12 cellular contexts compared by ENCODE assay signal in the genomic region with DNA sequence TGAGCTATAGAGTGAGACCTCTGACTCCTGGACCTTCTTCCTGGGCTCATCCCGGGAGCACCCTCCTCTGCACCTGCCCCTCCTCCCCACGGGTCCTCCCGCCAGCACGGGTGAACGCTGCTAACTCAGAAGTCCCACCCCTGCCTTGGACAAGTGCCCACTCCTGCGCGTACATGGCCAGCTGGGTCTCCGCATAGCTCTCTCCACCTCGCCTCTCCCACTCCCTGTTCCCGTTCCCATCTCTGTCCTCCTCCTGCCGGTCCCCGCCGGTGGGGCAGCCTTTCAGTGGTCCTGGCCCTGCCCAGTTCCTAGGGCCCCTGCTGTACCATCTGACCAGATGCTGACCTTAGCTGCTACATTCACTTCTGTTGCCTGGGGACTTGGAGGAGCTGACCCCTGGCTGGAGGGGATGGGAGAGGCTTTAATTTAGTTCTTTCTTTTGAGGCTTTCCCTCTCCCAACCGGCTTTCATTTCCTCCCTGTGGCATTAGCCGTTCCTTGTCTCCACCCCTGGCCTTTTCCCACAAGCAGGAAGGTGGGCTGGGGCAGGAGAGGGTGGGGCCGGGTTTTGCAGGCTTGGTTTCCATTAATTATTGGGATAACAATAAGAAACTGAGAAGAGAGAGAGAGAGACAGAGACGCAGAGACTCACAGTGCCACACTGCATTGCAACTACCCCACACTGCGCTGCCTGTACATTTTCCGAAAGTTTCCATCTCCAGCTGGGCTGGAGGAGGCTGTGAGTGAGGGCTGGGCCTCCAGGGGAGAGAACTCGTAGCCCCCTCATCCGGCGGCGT.
A peak's percentile ranks its signal among the peaks of the same experiment; 100 is the strongest.
DNase-seq lines count a peak whose midpoint lies in the region; ATAC-seq and TF ChIP-seq lines count a peak whose summit lies in the region.
"Had no signal": no experiment of that assay in that cellular context is flagged by ENCODE, and none has a peak within 500 bp of the region (broad histone marks: within the 10 kb centered on the region; RNA-seq: fewer than 3 reads in every experiment).

No MANE protein-coding gene starts in this region.

- peak; percentile 55 for ATAC-seq in mucosa of descending colon
- ATAC-seq in GM21515 (IDR thresholded peaks at IDR 0.05; ENCODE audit: unreplicated experiment): no peak

- H3K27me3 ChIP-seq in transverse colon: no peaks in the 10 kb centered on the region

- in situ Hi-C loops in transverse colon (cut with MboI; ENCODE audit: low pct_ligation_motif_present in 1 of 4, low pct_unique_long_range_greater_than_20kb in 1 of 4, low sequenced_read_pairs in 3 of 4): no loop called here

- TF ChIP-seq POLR2A in transverse colon (IDR thresholded peaks at IDR 0.05): no peak

- H3K4me1 ChIP-seq in mucosa of descending colon (ENCODE audit: low read depth) (no peaks in the 10 kb centered on the region), transverse colon (peaks cover 0 to 11% (median 0%) of the 10 kb centered on the region in 4 donors)

- no peak for TF ChIP-seq EP300 in transverse colon (IDR thresholded peaks at IDR 0.05; ENCODE audit: low read depth)

- DNase-seq in NCI-H1092 treated with DMSO at 0.1 percent for 48 hours (lab: John Stamatoyannopoulos, UW): peak; percentile 11
- DNase-seq in NCI-H1092 (lab: John Stamatoyannopoulos, UW): no peak
- no peak for DNase-seq in epithelial cell of proximal tubule (ENCODE audit: low read depth)
- DNase-seq in mucosa of descending colon: peak in 2 of 3 donors; percentile 27 to 38
- DNase-seq in transverse colon: peak; percentile 19
- DNase-seq in NCI-H774 (lab: John Stamatoyannopoulos, UW): no peak
- DNase-seq in inferior parietal cortex (ENCODE audit: extremely low spot score): no peak
- DNase-seq: EL, HFFc6, NCI-H187 had no signal

- intact Hi-C loops in mucosa of descending colon (cut with DNase I, micrococcal nuclease) (no loop called here), transverse colon (cut with DNase I; ENCODE audit: low total_unique reads) (no loop called here)

- H3K9me3 ChIP-seq in mucosa of descending colon (no peaks in the 10 kb centered on the region), transverse colon (no peaks in the 10 kb centered on the region)
- H3K9me3 ChIP-seq: neutrophil had no signal

- WGBS in transverse colon (ENCODE audit: low coverage in 1 of 2), 2 donors: 0 to 29% methylated on average over 1 to 23 of the region's 23 CpGs

- no peak overlapping the region for H3K4me3 ChIP-seq in epithelial cell of proximal tubule (ENCODE audit: low read depth, low read length)
- no peak overlapping the region for H3K4me3 ChIP-seq in mucosa of descending colon
- H3K4me3 ChIP-seq in transverse colon: peak overlapping the region in 1 of 4 donors; percentile 12

- TF ChIP-seq CTCF in epithelial cell of proximal tubule (conservative IDR thresholded peaks at IDR 0.05; ENCODE audit: low read depth, low read length) (peak; percentile 4), mucosa of descending colon (IDR thresholded peaks at IDR 0.05) (no peak), transverse colon (IDR thresholded peaks at IDR 0.05) (no peak)

- H3K27ac ChIP-seq in transverse colon: no peak overlapping the region
- H3K27ac ChIP-seq: neutrophil had no signal

- H3K36me3 ChIP-seq in mucosa of descending colon (ENCODE audit: low read depth) (no peaks in the 10 kb centered on the region), transverse colon (no peaks in the 10 kb centered on the region)
- H3K36me3 ChIP-seq: neutrophil had no signal

Comparison
In these comparisons a context has a peak if more than half of its experiments do, and no peak if none do; other contexts are left out.
1. DNase-seq: peak in NCI-H1092 treated with DMSO at 0.1 percent for 48 hours (single experiment), mucosa of descending colon (2 of 3) and transverse colon (single experiment); none in NCI-H1092 (single experiment), epithelial cell of proximal tubule (single experiment), NCI-H774 (single experiment) and inferior parietal cortex (single experiment).